Comparison of ENCODE assay signal across 36 cellular contexts in the genomic region with DNA sequence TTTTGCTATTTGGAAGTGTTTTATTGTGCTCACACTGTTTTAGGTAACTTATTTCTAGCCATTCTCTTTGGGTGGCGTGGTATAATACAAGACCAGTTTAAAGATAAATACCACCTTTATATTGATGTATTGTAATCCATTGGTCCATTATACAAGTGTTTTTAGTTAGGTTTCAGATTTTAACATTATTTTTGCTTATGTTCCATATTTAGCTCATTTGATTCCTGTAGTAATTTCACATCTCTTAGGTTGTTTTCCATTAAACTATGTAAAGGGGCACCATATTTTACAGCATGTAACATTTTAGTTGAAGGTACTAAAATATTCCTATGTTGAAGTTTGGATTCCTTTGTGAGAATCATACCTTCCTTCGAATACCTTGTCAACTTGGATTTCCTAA.
"Had no signal": no experiment of that assay in that cellular context is flagged by ENCODE, and none has a peak within 500 bp of the region (broad histone marks: within the 10 kb centered on the region; RNA-seq: fewer than 3 reads in every experiment).

No MANE protein-coding gene starts in this region.

- H3K27me3 Mint-ChIP-seq: activated B cell treated with CpG ODN at 0.5 μM for 24 hours; activated CD4-positive, alpha-beta memory T cell treated with anti-CD3 and anti-CD28 coated beads for 36 hours; activated CD4-positive, alpha-beta T cell treated with anti-CD3 and anti-CD28 coated beads, Interleukin-2, amount 10 ng/mL, durations not matched to agents 24 days and 14 days; activated naive CD4-positive, alpha-beta T cell treated with anti-CD3 and anti-CD28 coated beads, Interleukin-2, amount 10 ng/mL, durations not matched to agents 7 days and 5 days; activated naive CD4-positive, alpha-beta T cell treated with anti-CD3 and anti-CD28 coated beads, Interleukin-2, amount 50 U/mL, for 24 hours; activated naive CD8-positive, alpha-beta T cell; activated naive CD8-positive, alpha-beta T cell treated with anti-CD3 and anti-CD28 coated beads, Interleukin-2, amount 10 ng/mL, durations not matched to agents 7 days and 5 days; activated naive CD8-positive, alpha-beta T cell treated with anti-CD3 and anti-CD28 coated beads, Interleukin-2, amount 50 U/mL, for 24 hours; brain; central memory CD8-positive, alpha-beta T cell had no signal

- H3K4me1 Mint-ChIP-seq: activated B cell treated with CpG ODN at 0.5 μM for 24 hours; activated naive CD4-positive, alpha-beta T cell treated with anti-CD3 and anti-CD28 coated beads, Interleukin-2, amount 10 ng/mL, durations not matched to agents 7 days and 5 days; central memory CD8-positive, alpha-beta T cell had no signal

- H3K4me1 ChIP-seq: ascending aorta had no signal

- H3K4me3 Mint-ChIP-seq: activated B cell treated with CpG ODN at 0.5 μM for 24 hours; activated CD4-positive, alpha-beta memory T cell treated with anti-CD3 and anti-CD28 coated beads for 36 hours; activated CD4-positive, alpha-beta T cell treated with anti-CD3 and anti-CD28 coated beads, Interleukin-2, amount 10 ng/mL, durations not matched to agents 24 days and 14 days; activated naive CD4-positive, alpha-beta T cell treated with anti-CD3 and anti-CD28 coated beads, Interleukin-2, amount 10 ng/mL, durations not matched to agents 7 days and 5 days; activated naive CD4-positive, alpha-beta T cell treated with anti-CD3 and anti-CD28 coated beads, Interleukin-2, amount 50 U/mL, for 24 hours; activated naive CD8-positive, alpha-beta T cell; activated naive CD8-positive, alpha-beta T cell treated with anti-CD3 and anti-CD28 coated beads, Interleukin-2, amount 10 ng/mL, durations not matched to agents 7 days and 5 days; activated naive CD8-positive, alpha-beta T cell treated with anti-CD3 and anti-CD28 coated beads, Interleukin-2, amount 50 U/mL, for 24 hours; activated T-cell treated with anti-CD3 and anti-CD28 coated beads, Interleukin-2, amount 50 U/mL, for 4 hours; activated T-helper 1 cell treated with anti-CD3 and anti-CD28 coated beads, Interleukin-12 subunit alpha, Interleukin-12 subunit beta, Interleukin-2, Interleukin-4 antibody, amounts not matched to agents 30 ng/mL and 10 ng/mL and 1 ng/mL, durations not matched to agents 14 hours and 24 hours and 36 hours; brain; central memory CD8-positive, alpha-beta T cell; T-helper 1 cell treated with Interleukin-12 subunit alpha and Interleukin-12 subunit beta and Interleukin-4 antibody, amounts not matched to agents 30 μg/mL and 1 μg/mL, for 36 hours; T-helper 2 cell treated with Interferon-gamma antibody and Interleukin-4, amounts not matched to agents 5 μg/mL and 100 μg/mL, for 36 hours had no signal

- H3K27ac ChIP-seq: ascending aorta, cardiac muscle cell, VCaP had no signal

- H3K4me3 ChIP-seq: ascending aorta, cardiac muscle cell had no signal

- FAIRE-seq: bronchial epithelial cell, TTC549 had no signal

- H3K27ac Mint-ChIP-seq: activated B cell treated with CpG ODN at 0.5 μM for 24 hours; activated CD4-positive, alpha-beta T cell treated with anti-CD3 and anti-CD28 coated beads, Interleukin-2, amount 10 ng/mL, durations not matched to agents 24 days and 14 days; activated naive CD4-positive, alpha-beta T cell treated with anti-CD3 and anti-CD28 coated beads, Interleukin-2, amount 10 ng/mL, durations not matched to agents 7 days and 5 days; activated naive CD4-positive, alpha-beta T cell treated with anti-CD3 and anti-CD28 coated beads, Interleukin-2, amount 50 U/mL, for 24 hours; activated naive CD8-positive, alpha-beta T cell; activated naive CD8-positive, alpha-beta T cell treated with anti-CD3 and anti-CD28 coated beads, Interleukin-2, amount 10 ng/mL, durations not matched to agents 7 days and 5 days; activated naive CD8-positive, alpha-beta T cell treated with anti-CD3 and anti-CD28 coated beads, Interleukin-2, amount 50 U/mL, for 24 hours; activated T-helper 2 cell treated with anti-CD3 and anti-CD28 coated beads, Interferon-gamma antibody, Interleukin-2, Interleukin-4, amounts not matched to agents 10 μg/mL and 5 μg/mL and 100 μg/mL, durations not matched to agents 14 hours and 24 hours and 36 hours; brain; T-helper 1 cell treated with Interleukin-12 subunit alpha and Interleukin-12 subunit beta and Interleukin-4 antibody, amounts not matched to agents 30 μg/mL and 1 μg/mL, for 36 hours; T-helper 2 cell treated with Interferon-gamma antibody and Interleukin-4, amounts not matched to agents 5 μg/mL and 100 μg/mL, for 36 hours had no signal

- H3K9me3 Mint-ChIP-seq: activated B cell treated with CpG ODN at 0.5 μM for 24 hours; activated CD4-positive, alpha-beta memory T cell treated with anti-CD3 and anti-CD28 coated beads for 36 hours; activated CD4-positive, alpha-beta T cell treated with anti-CD3 and anti-CD28 coated beads, Interleukin-2, amount 10 ng/mL, durations not matched to agents 24 days and 14 days; activated naive CD4-positive, alpha-beta T cell treated with anti-CD3 and anti-CD28 coated beads, Interleukin-2, amount 10 ng/mL, durations not matched to agents 7 days and 5 days; activated naive CD4-positive, alpha-beta T cell treated with anti-CD3 and anti-CD28 coated beads, Interleukin-2, amount 50 U/mL, for 24 hours; activated naive CD8-positive, alpha-beta T cell treated with anti-CD3 and anti-CD28 coated beads, Interleukin-2, amount 10 ng/mL, durations not matched to agents 7 days and 5 days; activated naive CD8-positive, alpha-beta T cell treated with anti-CD3 and anti-CD28 coated beads, Interleukin-2, amount 50 U/mL, for 24 hours; activated T-cell treated with anti-CD3 and anti-CD28 coated beads, Interleukin-2, amount 50 U/mL, for 4 hours; activated T-helper 1 cell treated with anti-CD3 and anti-CD28 coated beads, Interleukin-12 subunit alpha, Interleukin-12 subunit beta, Interleukin-2, Interleukin-4 antibody, amounts not matched to agents 30 ng/mL and 10 ng/mL and 1 ng/mL, durations not matched to agents 14 hours and 24 hours and 36 hours; activated T-helper 2 cell treated with anti-CD3 and anti-CD28 coated beads, Interferon-gamma antibody, Interleukin-2, Interleukin-4, amounts not matched to agents 10 μg/mL and 5 μg/mL and 100 μg/mL, durations not matched to agents 14 hours and 24 hours and 36 hours; central memory CD8-positive, alpha-beta T cell; T-helper 1 cell treated with Interleukin-12 subunit alpha and Interleukin-12 subunit beta and Interleukin-4 antibody, amounts not matched to agents 30 μg/mL and 1 μg/mL, for 36 hours; T-helper 2 cell treated with Interferon-gamma antibody and Interleukin-4, amounts not matched to agents 5 μg/mL and 100 μg/mL, for 36 hours had no signal

- H3K9me3 ChIP-seq: ascending aorta had no signal

- H3K27me3 ChIP-seq: ascending aorta, cardiac muscle cell had no signal

- DNase-seq: activated B cell treated with CpG ODN at 0.5 μM for 24 hours; activated CD4-positive, alpha-beta memory T cell treated with anti-CD3 and anti-CD28 coated beads for 36 hours; activated CD4-positive, alpha-beta T cell treated with anti-CD3 and anti-CD28 coated beads for 4 hours; activated CD4-positive, alpha-beta T cell treated with anti-CD3 and anti-CD28 coated beads, Interleukin-2, amount 10 ng/mL, durations not matched to agents 24 days and 14 days; activated CD4-positive, alpha-beta T cell treated with anti-CD3 and anti-CD28 coated beads, Interleukin-2, amount 50 U/mL, for 1 hour; activated CD4-positive, alpha-beta T cell treated with anti-CD3 and anti-CD28 coated beads, Interleukin-2, amount 50 U/mL, for 4 hours; activated CD4-positive, CD25-positive, alpha-beta regulatory T cell treated with anti-CD3 and anti-CD28 coated beads, Interleukin-2, amount 50 U/mL, for 72 hours; activated CD8-positive, alpha-beta memory T cell treated with anti-CD3 and anti-CD28 coated beads, Interleukin-2, amount 50 U/mL, for 4 hours; activated effector memory CD4-positive, alpha-beta T cell treated with Interleukin-2 at 50 U/mL for 16 hours; activated gamma-delta T cell; activated naive CD4-positive, alpha-beta T cell treated with anti-CD3 and anti-CD28 coated beads, Interleukin-2, amount 10 ng/mL, durations not matched to agents 7 days and 5 days; activated naive CD4-positive, alpha-beta T cell treated with Interleukin-2 at 50 U/mL for 16 hours; activated naive CD8-positive, alpha-beta T cell treated with anti-CD3 and anti-CD28 coated beads, Interleukin-2, amount 10 ng/mL, durations not matched to agents 7 days and 5 days; activated naive CD8-positive, alpha-beta T cell treated with anti-CD3 and anti-CD28 coated beads, Interleukin-2, amount 50 U/mL, for 24 hours; activated T-cell treated with anti-CD3 and anti-CD28 coated beads, Interleukin-2, amount 50 U/mL, for 4 hours; amygdala; anterior cingulate cortex; caudate nucleus; cerebellar nuclear complex; SW 1271; T-helper 1 cell; T-helper 2 cell; T-helper 9 cell had no signal
